1 cellular context compared by ENCODE assay signal in genomic region chr11:38538866-38539651, GRCh38.
A peak's percentile ranks its signal among the peaks of the same experiment; 100 is the strongest.
TF ChIP-seq lines count a peak whose summit lies in the region.

No MANE protein-coding gene starts in this region.

TF ChIP-seq in K562, 482 proteins besides CTCF, POLR2A, EP300 and RAD21 (continued from another document and continues in another):
- TF ChIP-seq NFIC (IDR thresholded peaks at IDR 0.05) (peak; percentile 89), E2F4 (CRISPR knock-in tag; IDR thresholded peaks at IDR 0.05; ENCODE audit: low read depth) (no peak), ZNF740 (CRISPR knock-in tag; IDR thresholded peaks at IDR 0.05) (no peak), ZNF740 (tag; IDR thresholded peaks at IDR 0.05) (no peak), DMBX1 (CRISPR knock-in tag; IDR thresholded peaks at IDR 0.05; ENCODE audit: borderline replicate concordance) (peak; percentile 76), POLR2AphosphoS2 (IDR thresholded peaks at IDR 0.05; ENCODE audit: low read length) (no peak), ZNF431 (CRISPR knock-in tag; IDR thresholded peaks at IDR 0.05) (no peak), ARID1B (IDR thresholded peaks at IDR 0.05) (peak; percentile 99), GMEB1 (CRISPR knock-in tag; IDR thresholded peaks at IDR 0.05) (no peak), DDX20 (tag; IDR thresholded peaks at IDR 0.05; ENCODE audit: low read depth) (peak; percentile 63; the same call in 1 of the 2 replicates), ESRRB (CRISPR knock-in tag; IDR thresholded peaks at IDR 0.05; ENCODE audit: borderline replicate concordance) (no peak), MAFF (IDR thresholded peaks at IDR 0.05; ENCODE audit: low read length) (peak; percentile 93), NFIX (CRISPR knock-in tag; IDR thresholded peaks at IDR 0.05; ENCODE audit: low read depth) (no peak), ZNF174 (CRISPR knock-in tag; IDR thresholded peaks at IDR 0.05) (no peak), ZNF134 (CRISPR knock-in tag; conservative IDR thresholded peaks at IDR 0.05) (no peak), NEUROD1 (IDR thresholded peaks at IDR 0.05; ENCODE audit: borderline replicate concordance, low read depth, low read length, partially characterized antibody) (peak; percentile 57), ELK3 (CRISPR knock-in tag; IDR thresholded peaks at IDR 0.05) (no peak), MBD2 (IDR thresholded peaks at IDR 0.05; ENCODE audit: borderline replicate concordance, low read depth) (peak; percentile 71), FOS (IDR thresholded peaks at IDR 0.05; ENCODE audit: extremely low read depth, insufficient read length) (no peak), LARP7 (IDR thresholded peaks at IDR 0.05) (no peak), ZNF586 (CRISPR knock-in tag; conservative IDR thresholded peaks at IDR 0.05) (no peak), HBP1 (CRISPR knock-in tag; IDR thresholded peaks at IDR 0.05) (no peak), C11orf30 (IDR thresholded peaks at IDR 0.05; ENCODE audit: low read depth) (peak; percentile 88), TFAP4 (CRISPR knock-in tag; IDR thresholded peaks at IDR 0.05; ENCODE audit: borderline replicate concordance) (no peak), CBX5 (IDR thresholded peaks at IDR 0.05; ENCODE audit: borderline replicate concordance, low read depth) (no peak), ARNT (IDR thresholded peaks at IDR 0.05) (peak; percentile 44 to 83; a peak in 2 of 4 replicates), MYBL2 (IDR thresholded peaks at IDR 0.05; ENCODE audit: low read depth) (no peak; the same call in 1 of the 2 replicates), MYBL2 (CRISPR knock-in tag; IDR thresholded peaks at IDR 0.05; ENCODE audit: borderline replicate concordance) (no peak), ZBTB26 (CRISPR knock-in tag; IDR thresholded peaks at IDR 0.05) (no peak), DEAF1 (CRISPR knock-in tag; IDR thresholded peaks at IDR 0.05) (no peak), CCNT2 (IDR thresholded peaks at IDR 0.05; ENCODE audit: borderline replicate concordance, extremely low read depth, insufficient read length, low read depth, low read length) (peak; percentile 98), MXI1 (IDR thresholded peaks at IDR 0.05; ENCODE audit: low read depth, low read length) (no peak), SIN3B (IDR thresholded peaks at IDR 0.05; ENCODE audit: low read depth) (no peak), ZNF639 (CRISPR knock-in tag; conservative IDR thresholded peaks at IDR 0.05 in 1 of 2, IDR thresholded peaks at IDR 0.05 in 1 of 2) (peak in 1 of 2 experiments; percentile 80; a peak in 2 of 4 replicates), ZNF445 (CRISPR knock-in tag; IDR thresholded peaks at IDR 0.05; ENCODE audit: low read depth) (no peak), ZNF311 (CRISPR knock-in tag; IDR thresholded peaks at IDR 0.05) (no peak), PML (IDR thresholded peaks at IDR 0.05; ENCODE audit: low read length) (peak; percentile 98), CGGBP1 (CRISPR knock-in tag; IDR thresholded peaks at IDR 0.05) (no peak), TCF7 (IDR thresholded peaks at IDR 0.05; ENCODE audit: borderline replicate concordance) (peak; percentile 99), ZSCAN32 (CRISPR knock-in tag; IDR thresholded peaks at IDR 0.05) (no peak), KAT7 (CRISPR knock-in tag; IDR thresholded peaks at IDR 0.05; ENCODE audit: borderline replicate concordance) (no peak), HMGN3 (IDR thresholded peaks at IDR 0.05; ENCODE audit: borderline replicate concordance, extremely low read depth, insufficient read length, low read depth, low read length) (peak; percentile 89), KHSRP (IDR thresholded peaks at IDR 0.05) (peak; percentile 60; the same call in 1 of the 2 replicates), CBFA2T3 (IDR thresholded peaks at IDR 0.05) (peak; percentile 99), PHB2 (IDR thresholded peaks at IDR 0.05; ENCODE audit: low read depth) (peak; percentile 79), TEAD1 (CRISPR knock-in tag; IDR thresholded peaks at IDR 0.05) (peak in 1 of 2 experiments; percentile 57; a peak in 1 of 4 replicates), DPF2 (IDR thresholded peaks at IDR 0.05) (peak; percentile 99), ZNF695 (CRISPR knock-in tag; IDR thresholded peaks at IDR 0.05) (no peak), SUPT5H (IDR thresholded peaks at IDR 0.05) (no peak), ATF4 (CRISPR knock-in tag; IDR thresholded peaks at IDR 0.05) (peak; percentile 46; the same call in 1 of the 2 replicates), PCBP2 (IDR thresholded peaks at IDR 0.05; ENCODE audit: low read depth, low read length, poor library complexity, severe bottlenecking) (no peak), TEAD4 (IDR thresholded peaks at IDR 0.05; ENCODE audit: low read length) (peak; percentile 99), TEAD4 (CRISPR knock-in tag; IDR thresholded peaks at IDR 0.05; ENCODE audit: borderline replicate concordance) (no peak), RBM25 (IDR thresholded peaks at IDR 0.05; ENCODE audit: low read depth, low read length, severe bottlenecking) (no peak), ATF6 (CRISPR knock-in tag; IDR thresholded peaks at IDR 0.05) (no peak), RBFOX2 (IDR thresholded peaks at IDR 0.05; ENCODE audit: low read depth, low read length) (no peak), ILF3 (IDR thresholded peaks at IDR 0.05; ENCODE audit: borderline replicate concordance) (no peak), SAP30 (IDR thresholded peaks at IDR 0.05; ENCODE audit: borderline replicate concordance, insufficient read depth, low read depth, low read length, poor library complexity, severe bottlenecking) (no peak), RFX7 (CRISPR knock-in tag; IDR thresholded peaks at IDR 0.05) (no peak)
